Comparison of ENCODE assay signal across 8 cellular contexts in the genomic region with DNA sequence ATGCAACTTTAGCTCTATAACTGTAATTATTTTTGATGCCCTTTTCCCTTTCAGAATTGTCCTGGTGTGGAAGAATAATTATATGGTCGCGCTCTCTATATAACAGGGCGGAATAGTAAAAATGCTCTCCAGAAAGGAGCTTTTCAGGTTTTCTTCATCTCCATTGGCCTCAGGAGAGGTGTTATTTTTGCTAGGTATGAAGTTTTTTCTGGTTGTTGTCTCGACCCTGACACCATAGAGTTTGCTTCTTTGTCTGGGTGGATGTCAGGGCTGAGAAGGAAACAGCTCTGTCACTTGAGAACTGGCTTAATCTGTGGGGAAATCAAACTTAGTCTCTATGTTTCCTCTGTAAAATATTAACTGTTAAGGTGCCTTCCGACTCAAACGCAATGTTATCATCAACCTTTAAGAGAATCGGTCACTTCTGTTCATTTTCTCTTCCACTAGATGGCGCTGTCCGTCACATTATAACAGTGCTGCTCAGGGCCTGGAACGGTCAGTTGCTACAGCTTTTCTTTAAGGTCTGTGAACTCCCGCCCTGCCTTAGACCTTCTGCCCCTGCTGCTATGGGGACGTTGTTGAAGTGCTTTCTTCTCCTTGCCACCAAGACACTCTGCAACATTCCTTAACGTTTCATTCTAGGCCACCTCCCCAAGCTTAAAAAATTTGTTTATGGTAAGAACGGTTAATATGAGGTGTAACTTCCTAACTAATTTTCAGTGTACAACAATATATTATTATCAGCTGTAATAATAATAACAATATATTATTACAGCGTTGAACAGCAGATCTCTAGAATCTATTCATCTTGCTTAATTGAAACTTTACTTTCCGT. TPM values are rescaled to one million over a fixed set of nuclear protein-coding genes. Genes with fewer than 3 reads are reported as not detected.
A peak's percentile ranks its signal among the peaks of the same experiment; 100 is the strongest.
DNase-seq lines count a peak whose midpoint lies in the region; ATAC-seq, FAIRE-seq and TF ChIP-seq lines count a peak whose summit lies in the region.

No MANE protein-coding gene starts in this region.

- H4K20me1 ChIP-seq in HCT116 (ENCODE audit: insufficient read depth): no peaks in the 10 kb centered on the region

- H3K4me1 ChIP-seq in HCT116 (ENCODE audit: control insufficient read depth in 1 of 2, insufficient read depth in 2 of 2, low read length in 2 of 2) (no peaks in the 10 kb centered on the region), parathyroid adenoma (no peaks in the 10 kb centered on the region)

- no peak overlapping the region for H3K27ac Mint-ChIP-seq in activated T-helper 1 cell treated with anti-CD3 and anti-CD28 coated beads, Interleukin-12 subunit alpha, Interleukin-12 subunit beta, Interleukin-2, Interleukin-4 antibody, amounts not matched to agents 30 ng/mL and 10 ng/mL and 1 ng/mL, durations not matched to agents 14 hours and 24 hours and 36 hours

- H3K4me3 ChIP-seq in HCT116 (replicated peaks in 1 of 2; ENCODE audit: low read depth in 1 of 2, low read length in 2 of 2): no peak overlapping the region
- no peak overlapping the region for H3K4me3 ChIP-seq in MG63
- H3K4me3 ChIP-seq in parathyroid adenoma (ENCODE audit: low read depth, low read length): no peak overlapping the region

- no peaks in the 10 kb centered on the region for H3K9me3 Mint-ChIP-seq in activated T-helper 1 cell treated with anti-CD3 and anti-CD28 coated beads, Interleukin-12 subunit alpha, Interleukin-12 subunit beta, Interleukin-2, Interleukin-4 antibody, amounts not matched to agents 30 ng/mL and 10 ng/mL and 1 ng/mL, durations not matched to agents 14 hours and 24 hours and 36 hours

- H3K27me3 ChIP-seq in HCT116 (ENCODE audit: insufficient read depth, low read length) (no peaks in the 10 kb centered on the region), MG63 (no peaks in the 10 kb centered on the region), parathyroid adenoma (ENCODE audit: control insufficient read depth, insufficient read depth, low read length) (no peaks in the 10 kb centered on the region)

- no peak for FAIRE-seq in frontal cortex (lab: Jason Lieb, UNC)

- RAD21 ChIA-PET in HCT116 (lab: Charles Lee; ENCODE audit: low non-redundant PET in 1 of 2, low total read pairs in 2 of 2, uncharacterized antibody in 2 of 2, unreplicated experiment in 2 of 2): interaction anchor here (0.7 to 2.5 kb wide), 10 partner anchors 60 to 418 kb away, joined by 3 to 15 read pairs (median 4); no protein-coding TSS in a partner anchor

- BruUV-seq in HCT116 (replicated peaks; lab: Mats Ljungman, UMichigan): no TSS peak

- H3K9ac ChIP-seq in HCT116 (ENCODE audit: low read length) (no peak overlapping the region), parathyroid adenoma (no peak overlapping the region)

- H3K4me1 Mint-ChIP-seq in activated T-helper 1 cell treated with anti-CD3 and anti-CD28 coated beads, Interleukin-12 subunit alpha, Interleukin-12 subunit beta, Interleukin-2, Interleukin-4 antibody, amounts not matched to agents 30 ng/mL and 10 ng/mL and 1 ng/mL, durations not matched to agents 14 hours and 24 hours and 36 hours (ENCODE audit: low read depth): no peaks in the 10 kb centered on the region

- no peaks in the 10 kb centered on the region for H3K36me3 ChIP-seq in HCT116 (ENCODE audit: control insufficient read depth in 1 of 2, insufficient read depth in 2 of 2, low read length in 2 of 2)
- no peaks in the 10 kb centered on the region for H3K36me3 ChIP-seq in MG63
- no peaks in the 10 kb centered on the region for H3K36me3 ChIP-seq in parathyroid adenoma (ENCODE audit: control insufficient read depth, insufficient read depth, low read length)

- H3K27me3 Mint-ChIP-seq in activated T-helper 1 cell treated with anti-CD3 and anti-CD28 coated beads, Interleukin-12 subunit alpha, Interleukin-12 subunit beta, Interleukin-2, Interleukin-4 antibody, amounts not matched to agents 30 ng/mL and 10 ng/mL and 1 ng/mL, durations not matched to agents 14 hours and 24 hours and 36 hours (ENCODE audit: insufficient read depth): peaks cover 14% of the 10 kb centered on the region

- no peaks in the 10 kb centered on the region for H3K79me2 ChIP-seq in HCT116 (ENCODE audit: insufficient read depth, low read length)
- no peaks in the 10 kb centered on the region for H3K79me2 ChIP-seq in parathyroid adenoma

- no peaks in the 10 kb centered on the region for H3K9me2 ChIP-seq in HCT116 (ENCODE audit: insufficient read depth)

- TF ChIP-seq RAD21 in HCT116 (IDR thresholded peaks at IDR 0.05; ENCODE audit: low read depth): peak; percentile 90

- ATAC-seq in HCT116 (peak; percentile 98), HG02763 (IDR thresholded peaks at IDR 0.05; ENCODE audit: unreplicated experiment) (no peak)

- H3K9me3 ChIP-seq in HCT116 (ENCODE audit: control insufficient read depth in 1 of 2, insufficient read depth in 1 of 2, low read depth in 1 of 2, low read length in 2 of 2) (no peaks in the 10 kb centered on the region), MG63 (no peaks in the 10 kb centered on the region), parathyroid adenoma (ENCODE audit: control insufficient read depth, low read length) (no peaks in the 10 kb centered on the region)

- DNase-seq in GM10248 (ENCODE audit: extremely low spot score): peak; percentile 45
- peak; percentile 78 for DNase-seq in HCT116 (ENCODE audit: low read depth, low spot score)
- peak; percentile 19 for DNase-seq in MG63
- peak; percentile 88 for DNase-seq in RPMI8226
- peak; percentile 46 for DNase-seq in activated T-helper 1 cell treated with anti-CD3 and anti-CD28 coated beads, Interleukin-12 subunit alpha, Interleukin-12 subunit beta, Interleukin-2, Interleukin-4 antibody, amounts not matched to agents 30 ng/mL and 10 ng/mL and 1 ng/mL, durations not matched to agents 14 hours and 24 hours and 36 hours (ENCODE audit: low spot score)
- peak; percentile 9 to 20 for DNase-seq in frontal cortex (ENCODE audit: low spot score in 2 of 2)

- H3K27ac ChIP-seq in HCT116 (ENCODE audit: low read depth, low read length): no peak overlapping the region
- H3K27ac ChIP-seq in parathyroid adenoma: no peak overlapping the region

- CTCF ChIA-PET in GM10248 (lab: Yijun Ruan, JAX) (interaction anchor here (0.6 to 8.0 kb wide), 58 partner anchors 7 to 516 kb away, joined by 3 to 179 read pairs (median 5); partner anchors contain the start of gene SERPINB12), HCT116 (lab: Charles Lee) (interaction anchor here (0.6 to 6.1 kb wide), 18 partner anchors 9 to 417 kb away, joined by 3 to 104 read pairs (median 6); no protein-coding TSS in a partner anchor)

- no peak overlapping the region for H3K4me3 Mint-ChIP-seq in activated T-helper 1 cell treated with anti-CD3 and anti-CD28 coated beads, Interleukin-12 subunit alpha, Interleukin-12 subunit beta, Interleukin-2, Interleukin-4 antibody, amounts not matched to agents 30 ng/mL and 10 ng/mL and 1 ng/mL, durations not matched to agents 14 hours and 24 hours and 36 hours

- peak overlapping the region; percentile 47 for H3K4me2 ChIP-seq in HCT116 (ENCODE audit: low read length)
- no peak overlapping the region for H3K4me2 ChIP-seq in parathyroid adenoma (ENCODE audit: low read length)

- TF ChIP-seq POLR2A in HCT116 (IDR thresholded peaks at IDR 0.05; ENCODE audit: borderline replicate concordance, extremely low read depth, insufficient read depth, insufficient read length): no peak

- POLR2A ChIA-PET in GM10248 (lab: Yijun Ruan, JAX) (no interaction called here), HCT116 (lab: Charles Lee) (interaction anchor here (1.2 kb wide), 1 partner anchor 327 kb away, joined by 3 read pairs; no protein-coding TSS in a partner anchor)

- intact Hi-C loops in HCT116 (cut with micrococcal nuclease): loop anchor here (1.0 to 2.0 kb wide), 5 partner anchors 60 to 418 kb away; no protein-coding TSS in a partner anchor
- intact Hi-C loops in activated T-helper 1 cell treated with anti-CD3 and anti-CD28 coated beads, Interleukin-12 subunit alpha, Interleukin-12 subunit beta, Interleukin-2, Interleukin-4 antibody, amounts not matched to agents 30 ng/mL and 10 ng/mL and 1 ng/mL, durations not matched to agents 14 hours and 24 hours and 36 hours (cut with micrococcal nuclease): loop anchor here (1.0 to 2.0 kb wide), 6 partner anchors 60 to 476 kb away; no protein-coding TSS in a partner anchor

- H2AFZ ChIP-seq in HCT116 (ENCODE audit: low read depth, low read length, poor library complexity, severe bottlenecking): peak overlapping the region; percentile 96
- H2AFZ ChIP-seq in parathyroid adenoma: peak overlapping the region; percentile 31

- peak; percentile 68 for TF ChIP-seq CTCF in GM10248 (IDR thresholded peaks at IDR 0.05; ENCODE audit: control extremely low read depth, extremely low read depth, low read depth, missing control alignments)
- TF ChIP-seq CTCF in HCT116 (IDR thresholded peaks at IDR 0.05 in 2 of 3, conservative IDR thresholded peaks at IDR 0.05 in 1 of 3; ENCODE audit: borderline replicate concordance in 1 of 3, insufficient read depth in 1 of 3, low read depth in 2 of 3, low read length in 2 of 3): peak; percentile 50 to 76 (median 74); a peak in 5 of 6 replicates
- peak; percentile 67 for TF ChIP-seq CTCF in parathyroid adenoma (IDR thresholded peaks at IDR 0.05)

- no peaks in the 10 kb centered on the region for H3K36me3 Mint-ChIP-seq in activated T-helper 1 cell treated with anti-CD3 and anti-CD28 coated beads, Interleukin-12 subunit alpha, Interleukin-12 subunit beta, Interleukin-2, Interleukin-4 antibody, amounts not matched to agents 30 ng/mL and 10 ng/mL and 1 ng/mL, durations not matched to agents 14 hours and 24 hours and 36 hours (ENCODE audit: low read depth)

TF ChIP-seq in HCT116, 20 proteins besides CTCF, POLR2A, EP300 and RAD21 (continues in another document):
- no peak for TF ChIP-seq CEBPB (IDR thresholded peaks at IDR 0.05; ENCODE audit: low read depth)
- TF ChIP-seq, protein P1, sequence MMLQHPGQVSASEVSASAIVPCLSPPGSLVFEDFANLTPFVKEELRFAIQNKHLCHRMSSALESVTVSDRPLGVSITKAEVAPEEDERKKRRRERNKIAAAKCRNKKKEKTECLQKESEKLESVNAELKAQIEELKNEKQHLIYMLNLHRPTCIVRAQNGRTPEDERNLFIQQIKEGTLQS (IDR thresholded peaks at IDR 0.05): no peak
- no peak for TF ChIP-seq EZH2 (IDR thresholded peaks at IDR 0.05)
- TF ChIP-seq EGR1 (IDR thresholded peaks at IDR 0.05; ENCODE audit: low read depth): no peak

RNA-seq across cellular contexts. Expression of gene SERPINB12, which starts 23.8 kb away (rescaled TPM):
- not detected for total RNA-seq in HCT116 (2021; ENCODE audit: unreplicated experiment)
- polyA plus RNA-seq in HCT116 (2012): 0.06 TPM in 1 of 2 replicates, not detected in the other
- not detected in 2 replicates for total RNA-seq in MG63 (2014; rRNA removed; shearing (Covaris generic); ENCODE audit: low replicate concordance)
- total RNA-seq in activated T-helper 1 cell treated with anti-CD3 and anti-CD28 coated beads, Interleukin-12 subunit alpha, Interleukin-12 subunit beta, Interleukin-2, Interleukin-4 antibody, amounts not matched to agents 30 ng/mL and 10 ng/mL and 1 ng/mL, durations not matched to agents 14 hours and 24 hours and 36 hours: not detected in 2 replicates
- total RNA-seq in frontal cortex: not detected

RNA-seq across cellular contexts. Expression of gene SERPINB5, which starts 41.6 kb away (rescaled TPM):
- total RNA-seq in HCT116 (2021; ENCODE audit: unreplicated experiment) (19.5 TPM), frontal cortex (under 0.01 TPM)
- polyA plus RNA-seq in HCT116 (2012): 11.5 and 13.9 TPM in 2 replicates
- 37.8 and 43.9 TPM in 2 replicates for total RNA-seq in MG63 (2014; rRNA removed; shearing (Covaris generic); ENCODE audit: low replicate concordance)
- not detected in 2 replicates for total RNA-seq in activated T-helper 1 cell treated with anti-CD3 and anti-CD28 coated beads, Interleukin-12 subunit alpha, Interleukin-12 subunit beta, Interleukin-2, Interleukin-4 antibody, amounts not matched to agents 30 ng/mL and 10 ng/mL and 1 ng/mL, durations not matched to agents 14 hours and 24 hours and 36 hours

Comparison
In these comparisons a context has a peak if more than half of its experiments do, and no peak if none do; other contexts are left out.
1. DNase-seq: peak in every context shown above with its lines; median percentile 88 in RPMI8226; 78 in HCT116; 46 in activated T-helper 1 cell treated with anti-CD3 and anti-CD28 coated beads, Interleukin-12 subunit alpha, Interleukin-12 subunit beta, Interleukin-2, Interleukin-4 antibody, amounts not matched to agents 30 ng/mL and 10 ng/mL and 1 ng/mL, durations not matched to agents 14 hours and 24 hours and 36 hours; 45 in GM10248; 19 in MG63; 14 in frontal cortex.
2. RNA of gene SERPINB5, which starts 41.6 kb away (total RNA-seq): 37.8 to 43.9 TPM in MG63 and 19.5 TPM in HCT116 (single experiment); not detected in activated T-helper 1 cell treated with anti-CD3 and anti-CD28 coated beads, Interleukin-12 subunit alpha, Interleukin-12 subunit beta, Interleukin-2, Interleukin-4 antibody, amounts not matched to agents 30 ng/mL and 10 ng/mL and 1 ng/mL, durations not matched to agents 14 hours and 24 hours and 36 hours and under 0.01 TPM in frontal cortex (single experiment); every median in the first group is over 10 times any median in the second.
3. Peak in every context shown above with its lines, with median percentiles within 50 percentile points of each other: CTCF ChIP-seq.